Comparison of ENCODE assay signal across 1 cellular context in genomic region chr6:144320746-144321145, GRCh38.
A peak's percentile ranks its signal among the peaks of the same experiment; 100 is the strongest.
TF ChIP-seq lines count a peak whose summit lies in the region.

No MANE protein-coding gene starts in this region.

TF ChIP-seq in HepG2, 621 proteins besides CTCF, POLR2A, EP300 and RAD21:
- TF ChIP-seq, protein P1, sequence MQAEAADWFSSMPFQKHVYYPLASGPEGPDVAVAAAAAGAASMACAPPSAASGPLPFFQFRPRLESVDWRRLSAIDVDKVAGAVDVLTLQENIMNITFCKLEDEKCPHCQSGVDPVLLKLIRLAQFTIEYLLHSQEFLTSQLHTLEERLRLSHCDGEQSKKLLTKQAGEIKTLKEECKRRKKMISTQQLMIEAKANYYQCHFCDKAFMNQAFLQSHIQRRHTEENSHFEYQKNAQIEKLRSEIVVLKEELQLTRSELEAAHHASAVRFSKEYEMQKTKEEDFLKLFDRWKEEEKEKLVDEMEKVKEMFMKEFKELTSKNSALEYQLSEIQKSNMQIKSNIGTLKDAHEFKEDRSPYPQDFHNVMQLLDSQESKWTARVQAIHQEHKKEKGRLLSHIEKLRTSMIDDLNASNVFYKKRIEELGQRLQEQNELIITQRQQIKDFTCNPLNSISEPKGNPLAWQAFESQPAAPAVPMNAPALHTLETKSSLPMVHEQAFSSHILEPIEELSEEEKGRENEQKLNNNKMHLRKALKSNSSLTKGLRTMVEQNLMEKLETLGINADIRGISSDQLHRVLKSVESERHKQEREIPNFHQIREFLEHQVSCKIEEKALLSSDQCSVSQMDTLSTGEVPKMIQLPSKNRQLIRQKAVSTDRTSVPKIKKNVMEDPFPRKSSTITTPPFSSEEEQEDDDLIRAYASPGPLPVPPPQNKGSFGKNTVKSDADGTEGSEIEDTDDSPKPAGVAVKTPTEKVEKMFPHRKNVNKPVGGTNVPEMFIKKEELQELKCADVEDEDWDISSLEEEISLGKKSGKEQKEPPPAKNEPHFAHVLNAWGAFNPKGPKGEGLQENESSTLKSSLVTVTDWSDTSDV (CRISPR knock-in tag; IDR thresholded peaks at IDR 0.05), result no peak
- TF ChIP-seq MYPOP (CRISPR knock-in tag; IDR thresholded peaks at IDR 0.05) (no peak), ZNF343 (CRISPR knock-in tag; IDR thresholded peaks at IDR 0.05) (no peak), ZNF281 (CRISPR knock-in tag; IDR thresholded peaks at IDR 0.05; ENCODE audit: borderline replicate concordance) (peak; percentile 36; the same call in 1 of the 2 replicates), RBM22 (optimal IDR thresholded peaks at IDR 0.05; ENCODE audit: low read length) (peak; percentile 47), TFAP4 (IDR thresholded peaks at IDR 0.05; ENCODE audit: borderline replicate concordance, low read depth) (peak; percentile 33; the same call in 1 of the 2 replicates)
- TF ChIP-seq, protein P2, sequence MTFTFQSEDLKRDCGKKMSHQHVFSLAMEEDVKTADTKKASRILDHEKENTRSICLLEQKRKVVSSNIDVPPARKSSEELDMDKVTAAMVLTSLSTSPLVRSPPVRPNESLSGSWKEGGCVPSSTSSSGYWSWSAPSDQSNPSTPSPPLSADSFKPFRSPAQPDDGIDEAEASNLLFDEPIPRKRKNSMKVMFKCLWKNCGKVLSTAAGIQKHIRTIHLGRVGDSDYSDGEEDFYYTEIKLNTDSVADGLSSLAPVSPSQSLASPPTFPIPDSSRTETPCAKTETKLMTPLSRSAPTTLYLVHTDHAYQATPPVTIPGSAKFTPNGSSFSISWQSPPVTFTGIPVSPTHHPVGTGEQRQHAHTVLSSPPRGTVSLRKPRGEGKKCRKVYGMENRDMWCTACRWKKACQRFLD (CRISPR knock-in tag; IDR thresholded peaks at IDR 0.05; ENCODE audit: borderline replicate concordance), result no peak
TF ChIP-seq in HepG2: peak in this region for 3.
